21 cellular contexts compared by ENCODE assay signal in genomic region chr4:146112389-146112788, GRCh38.
DNase-seq lines count a peak whose midpoint lies in the region; ATAC-seq and TF ChIP-seq lines count a peak whose summit lies in the region.
"Had no signal": no experiment of that assay in that cellular context is flagged by ENCODE, and none has a peak within 500 bp of the region (broad histone marks: within the 10 kb centered on the region; RNA-seq: fewer than 3 reads in every experiment).

No MANE protein-coding gene starts in this region.

- H3K27me3 Mint-ChIP-seq in dendritic cell treated with granulocyte-macrophage colony-stimulating factor and Interleukin-4, amounts not matched to agents 40 ng/mL and 50 ng/mL, for 4 days = no peaks in the 10 kb centered on the region
- peaks cover 3% of the 10 kb centered on the region for H3K27me3 Mint-ChIP-seq in endothelial cell (ENCODE audit: unreplicated experiment)

- no peak overlapping the region for H3K4me3 Mint-ChIP-seq in dendritic cell treated with granulocyte-macrophage colony-stimulating factor and Interleukin-4, amounts not matched to agents 40 ng/mL and 50 ng/mL, for 4 days
- no peak overlapping the region for H3K4me3 Mint-ChIP-seq in endothelial cell (ENCODE audit: unreplicated experiment)
- H3K4me3 Mint-ChIP-seq: natural killer cell treated with Interleukin-12 subunit alpha and Interleukin-12 subunit beta and Interleukin-15 and Interleukin-18, amount 100 ng/mL, for 72 hours had no signal

- no peaks in the 10 kb centered on the region for H3K9me3 Mint-ChIP-seq in dendritic cell treated with granulocyte-macrophage colony-stimulating factor and Interleukin-4, amounts not matched to agents 40 ng/mL and 50 ng/mL, for 4 days
- no peaks in the 10 kb centered on the region for H3K9me3 Mint-ChIP-seq in endothelial cell (ENCODE audit: unreplicated experiment)
- H3K9me3 Mint-ChIP-seq: natural killer cell treated with Interleukin-12 subunit alpha and Interleukin-12 subunit beta and Interleukin-15 and Interleukin-18, amount 100 ng/mL, for 72 hours had no signal

- no peaks in the 10 kb centered on the region for H3K36me3 Mint-ChIP-seq in dendritic cell treated with granulocyte-macrophage colony-stimulating factor and Interleukin-4, amounts not matched to agents 40 ng/mL and 50 ng/mL, for 4 days (ENCODE audit: low read depth)
- H3K36me3 Mint-ChIP-seq in endothelial cell (ENCODE audit: low read depth, unreplicated experiment) = no peaks in the 10 kb centered on the region
- H3K36me3 Mint-ChIP-seq: natural killer cell treated with Interleukin-12 subunit alpha and Interleukin-12 subunit beta and Interleukin-15 and Interleukin-18, amount 100 ng/mL, for 72 hours had no signal

- ATAC-seq in GM18519 (IDR thresholded peaks at IDR 0.05; ENCODE audit: low FRiP score, unreplicated experiment) (peak; percentile 72), GM21423 (IDR thresholded peaks at IDR 0.05; ENCODE audit: unreplicated experiment) (peak; percentile 41), HG02973 (IDR thresholded peaks at IDR 0.05; ENCODE audit: unreplicated experiment) (peak; percentile 50), HG03108 (IDR thresholded peaks at IDR 0.05; ENCODE audit: unreplicated experiment) (no peak)
- ATAC-seq: activated naive CD4-positive, alpha-beta T cell treated with anti-CD3 and anti-CD28 coated beads, Interleukin-2, amount 50 U/mL, for 72 hours; natural killer cell treated with Interleukin-12 subunit alpha and Interleukin-12 subunit beta and Interleukin-15 and Interleukin-18, amount 100 ng/mL, for 72 hours had no signal

- DNase-seq in endothelial cell (ENCODE audit: low spot score) (no peak), HuH-7.5 (ENCODE audit: low spot score) (no peak), NCI-H1930 (lab: John Stamatoyannopoulos, UW) (no peak)
- DNase-seq: activated CD4-positive, alpha-beta T cell treated with anti-CD3 and anti-CD28 coated beads for 1 hour; activated CD8-positive, alpha-beta memory T cell treated with anti-CD3 and anti-CD28 coated beads, Interleukin-2, amount 50 U/mL, for 48 hours; DMS153; effector memory CD4-positive, alpha-beta T cell; lower lobe of right lung; MG63; NCI-H2081; NCI-H774; RPMI8226; stimulated activated CD4-positive, alpha-beta T cell treated with anti-CD3 and anti-CD28 coated beads, Interleukin-15, amount 100 ng/mL, for 24 hours; T-helper 2 cell had no signal

- intact Hi-C loops in dendritic cell treated with granulocyte-macrophage colony-stimulating factor and Interleukin-4, amounts not matched to agents 40 ng/mL and 50 ng/mL, for 4 days (cut with micrococcal nuclease) = no loop called here

- H3K27ac Mint-ChIP-seq in dendritic cell treated with granulocyte-macrophage colony-stimulating factor and Interleukin-4, amounts not matched to agents 40 ng/mL and 50 ng/mL, for 4 days = peak overlapping the region; percentile 15
- H3K27ac Mint-ChIP-seq in endothelial cell (ENCODE audit: unreplicated experiment) = no peak overlapping the region
- H3K27ac Mint-ChIP-seq: activated naive CD4-positive, alpha-beta T cell treated with anti-CD3 and anti-CD28 coated beads, Interleukin-2, amount 50 U/mL, for 72 hours; natural killer cell treated with Interleukin-12 subunit alpha and Interleukin-12 subunit beta and Interleukin-15 and Interleukin-18, amount 100 ng/mL, for 72 hours had no signal

- TF ChIP-seq CTCF in endothelial cell (IDR thresholded peaks at IDR 0.05; ENCODE audit: unreplicated experiment) = no peak

- peaks cover 49% of the 10 kb centered on the region for H3K4me1 Mint-ChIP-seq in dendritic cell treated with granulocyte-macrophage colony-stimulating factor and Interleukin-4, amounts not matched to agents 40 ng/mL and 50 ng/mL, for 4 days (ENCODE audit: low read depth)
- peaks cover 3% of the 10 kb centered on the region for H3K4me1 Mint-ChIP-seq in endothelial cell (ENCODE audit: unreplicated experiment)
